Comparison of ENCODE assay signal across 31 cellular contexts in the genomic region with DNA sequence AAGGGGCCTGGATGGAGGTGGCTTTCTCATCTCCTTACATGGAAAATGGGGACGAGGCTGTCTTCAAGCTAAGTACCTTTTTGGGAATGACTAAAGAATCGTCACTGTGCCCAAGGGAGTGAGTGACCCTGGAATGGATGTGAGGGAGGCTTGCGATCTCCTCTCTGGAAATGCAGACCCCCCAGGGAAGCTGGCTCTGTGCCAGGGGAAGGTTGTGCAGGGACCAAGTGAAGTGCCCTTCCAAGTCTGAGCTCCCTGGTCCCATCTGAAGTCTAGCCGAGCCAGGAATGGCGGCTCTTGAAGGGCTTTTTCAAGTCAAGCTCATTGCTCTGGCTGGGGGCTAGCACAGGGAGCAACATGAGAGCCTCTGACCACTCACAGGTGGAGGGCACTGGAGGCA.
"Had no signal": no experiment of that assay in that cellular context is flagged by ENCODE, and none has a peak within 500 bp of the region (broad histone marks: within the 10 kb centered on the region; RNA-seq: fewer than 3 reads in every experiment).

No MANE protein-coding gene starts in this region.

- DNase-seq: activated CD4-positive, alpha-beta T cell treated with anti-CD3 and anti-CD28 coated beads for 36 hours; activated CD4-positive, alpha-beta T cell treated with anti-CD3 and anti-CD28 coated beads, Interleukin-2, amount 10 ng/mL, durations not matched to agents 7 days and 5 days; activated CD4-positive, alpha-beta T cell treated with anti-CD3 and anti-CD28 coated beads, Interleukin-2, amount 50 U/mL, for 48 hours; activated CD8-positive, alpha-beta T cell treated with anti-CD3 and anti-CD28 coated beads, Interleukin-2, amount 10 ng/mL, durations not matched to agents 7 days and 5 days; activated gamma-delta T cell; activated naive CD4-positive, alpha-beta T cell treated with Interleukin-2 at 50 U/mL for 16 hours; activated naive CD8-positive, alpha-beta T cell treated with anti-CD3 and anti-CD28 coated beads, Interleukin-2, amount 10 ng/mL, durations not matched to agents 7 days and 5 days; activated T-cell treated with anti-CD3 and anti-CD28 coated beads, Interleukin-2, amount 50 U/mL, for 24 hours; amygdala; body of pancreas; Karpas-422; NCI-H1105 treated with DMSO at 0.1 percent for 48 hours; NCI-H1436; NCI-H1694; NCI-H1930; NCI-H2081 treated with DMSO at 0.1 percent for 48 hours; NCI-H226; NCI-H446 treated with DMSO at 0.1 percent for 48 hours; NCI-H524; NCI-H69; NCI-H82; SHP77; SJCRH30; T1000 had no signal

- H3K27me3 ChIP-seq: body of pancreas, breast epithelium, SJCRH30 had no signal

- H3K4me1 ChIP-seq: body of pancreas, breast epithelium had no signal

- H3K4me3 ChIP-seq: body of pancreas, breast epithelium, SJCRH30, SK-N-MC had no signal

- H3K36me3 Mint-ChIP-seq: activated naive CD4-positive, alpha-beta T cell treated with anti-CD3 and anti-CD28 coated beads, Interleukin-2, amount 50 U/mL, for 24 hours; activated naive CD8-positive, alpha-beta T cell treated with anti-CD3 and anti-CD28 coated beads, Interleukin-2, amount 10 ng/mL, durations not matched to agents 7 days and 5 days had no signal

- ATAC-seq: activated CD4-positive, alpha-beta T cell treated with anti-CD3 and anti-CD28 coated beads for 36 hours; activated CD4-positive, CD25-positive, alpha-beta regulatory T cell treated with anti-CD3 and anti-CD28 coated beads, Interleukin-2, amount 50 U/mL, for 24 hours; activated CD8-positive, alpha-beta T cell treated with anti-CD3 and anti-CD28 coated beads, Interleukin-2, amount 10 ng/mL, durations not matched to agents 7 days and 5 days; body of pancreas; Panc1; WTC11 had no signal

- H3K27me3 Mint-ChIP-seq: activated CD4-positive, alpha-beta T cell treated with anti-CD3 and anti-CD28 coated beads for 36 hours; activated CD4-positive, alpha-beta T cell treated with anti-CD3 and anti-CD28 coated beads, Interleukin-2, amount 10 ng/mL, durations not matched to agents 7 days and 5 days; activated naive CD4-positive, alpha-beta T cell treated with anti-CD3 and anti-CD28 coated beads, Interleukin-2, amount 50 U/mL, for 24 hours; activated T-cell treated with anti-CD3 and anti-CD28 coated beads, Interleukin-2, amount 50 U/mL, for 24 hours had no signal

- H3K36me3 ChIP-seq: breast epithelium, SJCRH30 had no signal

- H3K9me3 ChIP-seq: body of pancreas, breast epithelium, SJCRH30 had no signal

- H3K27ac ChIP-seq: body of pancreas, SJCRH30, SK-N-MC had no signal

- H3K4me3 Mint-ChIP-seq: activated CD4-positive, alpha-beta T cell treated with anti-CD3 and anti-CD28 coated beads for 36 hours; activated CD4-positive, alpha-beta T cell treated with anti-CD3 and anti-CD28 coated beads, Interleukin-2, amount 10 ng/mL, durations not matched to agents 7 days and 5 days; activated CD8-positive, alpha-beta T cell treated with anti-CD3 and anti-CD28 coated beads, Interleukin-2, amount 10 ng/mL, durations not matched to agents 7 days and 5 days; activated naive CD4-positive, alpha-beta T cell treated with anti-CD3 and anti-CD28 coated beads, Interleukin-2, amount 50 U/mL, for 24 hours; activated naive CD8-positive, alpha-beta T cell treated with anti-CD3 and anti-CD28 coated beads, Interleukin-2, amount 10 ng/mL, durations not matched to agents 7 days and 5 days; activated T-cell treated with anti-CD3 and anti-CD28 coated beads, Interleukin-2, amount 50 U/mL, for 24 hours; WTC11 had no signal

- H3K27ac Mint-ChIP-seq: activated CD4-positive, alpha-beta T cell treated with anti-CD3 and anti-CD28 coated beads for 36 hours; activated CD8-positive, alpha-beta T cell treated with anti-CD3 and anti-CD28 coated beads, Interleukin-2, amount 10 ng/mL, durations not matched to agents 7 days and 5 days; activated naive CD4-positive, alpha-beta T cell treated with anti-CD3 and anti-CD28 coated beads, Interleukin-2, amount 50 U/mL, for 24 hours; activated naive CD8-positive, alpha-beta T cell treated with anti-CD3 and anti-CD28 coated beads, Interleukin-2, amount 10 ng/mL, durations not matched to agents 7 days and 5 days; activated T-cell treated with anti-CD3 and anti-CD28 coated beads, Interleukin-2, amount 50 U/mL, for 24 hours; activated T-helper 2 cell treated with anti-CD3 and anti-CD28 coated beads, Interferon-gamma antibody, Interleukin-2, Interleukin-4, amounts not matched to agents 10 μg/mL and 5 μg/mL and 100 μg/mL, durations not matched to agents 14 hours and 24 hours and 36 hours; WTC11 had no signal

- H3K9me3 Mint-ChIP-seq: activated CD4-positive, alpha-beta T cell treated with anti-CD3 and anti-CD28 coated beads, Interleukin-2, amount 10 ng/mL, durations not matched to agents 7 days and 5 days; activated naive CD4-positive, alpha-beta T cell treated with anti-CD3 and anti-CD28 coated beads, Interleukin-2, amount 50 U/mL, for 24 hours; activated naive CD8-positive, alpha-beta T cell treated with anti-CD3 and anti-CD28 coated beads, Interleukin-2, amount 10 ng/mL, durations not matched to agents 7 days and 5 days; activated T-cell treated with anti-CD3 and anti-CD28 coated beads, Interleukin-2, amount 50 U/mL, for 24 hours; activated T-helper 2 cell treated with anti-CD3 and anti-CD28 coated beads, Interferon-gamma antibody, Interleukin-2, Interleukin-4, amounts not matched to agents 10 μg/mL and 5 μg/mL and 100 μg/mL, durations not matched to agents 14 hours and 24 hours and 36 hours had no signal
